ENCODE assay signal across 8 cellular contexts in the genomic region with DNA sequence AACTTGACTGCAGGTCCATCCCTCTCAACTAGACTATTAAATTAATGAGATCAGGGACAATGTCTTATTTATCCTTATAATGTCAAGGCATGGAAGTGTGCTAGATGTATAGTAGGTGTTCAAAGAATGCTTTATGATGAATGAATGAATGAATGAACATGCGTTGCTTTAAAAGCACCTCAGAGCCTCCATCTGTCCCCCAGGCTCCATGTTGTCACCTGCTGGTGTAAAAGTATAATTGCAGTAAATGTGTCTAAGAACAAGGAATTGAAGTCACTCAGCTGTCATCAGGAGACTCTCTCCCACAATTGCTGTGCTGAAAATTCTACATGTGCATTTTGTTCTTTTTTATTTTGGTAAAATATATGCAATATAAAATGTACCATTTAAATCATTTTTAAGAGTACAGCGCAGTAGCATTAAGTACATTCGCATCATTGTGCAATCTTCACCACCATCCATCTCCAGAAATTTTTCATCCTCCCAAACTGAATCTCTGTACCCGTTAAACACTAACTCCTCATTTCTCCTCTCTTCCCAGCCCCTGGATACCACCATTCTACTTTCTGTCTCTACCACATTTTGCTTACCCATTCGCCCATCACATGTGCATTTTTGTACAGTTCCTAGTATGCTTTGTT. TPM values are rescaled to one million over a fixed set of nuclear protein-coding genes. Genes with fewer than 3 reads are reported as not detected.
DNase-seq lines count a peak whose midpoint lies in the region; ATAC-seq, FAIRE-seq and TF ChIP-seq lines count a peak whose summit lies in the region.

No MANE protein-coding gene starts in this region.

- H2BK20ac ChIP-seq in H1 (ENCODE audit: low read length) = no peak overlapping the region

- H2BK5ac ChIP-seq in H1 (ENCODE audit: low read depth, low read length) = no peak overlapping the region

- CTCF ChIA-PET in H1 (lab: Charles Lee; ENCODE audit: partially characterized antibody) = interaction anchor here (0.6 to 6.6 kb wide), 24 partner anchors 9 to 786 kb away, joined by 3 to 57 read pairs (median 4); no protein-coding TSS in a partner anchor

- H3K4ac ChIP-seq in H1 (replicated peaks; ENCODE audit: insufficient read length, low read depth, low read length) = no peak overlapping the region

- TF ChIP-seq POLR2A in NB4 (IDR thresholded peaks at IDR 0.05; ENCODE audit: extremely low read depth, insufficient read length) (no peak), H1 (IDR thresholded peaks at IDR 0.05; ENCODE audit: control extremely low read depth in 1 of 2, low read depth in 2 of 2, low read length in 2 of 2) (no peak), tibial nerve (IDR thresholded peaks at IDR 0.05) (no peak)

- H2BK15ac ChIP-seq in H1 (ENCODE audit: low read length) = no peak overlapping the region; the same call in 1 of the 2 replicates

- TF ChIP-seq CTCF in NB4 (IDR thresholded peaks at IDR 0.05; ENCODE audit: low read depth, low read length) = peak; percentile 65
- peak in 2 of 3 experiments; percentile 59 to 67; a peak in 3 of 4 replicates for TF ChIP-seq CTCF in H1 (IDR thresholded peaks at IDR 0.05; ENCODE audit: control extremely low read depth in 1 of 3, insufficient read depth in 1 of 3, low read depth in 1 of 3, low read length in 3 of 3)
- TF ChIP-seq CTCF in tibial nerve (IDR thresholded peaks at IDR 0.05) = peak in 2 of 5 experiments; percentile 20 to 40

- no peaks in the 10 kb centered on the region for H3K36me3 Mint-ChIP-seq in T-helper 2 cell treated with Interferon-gamma antibody and Interleukin-4, amounts not matched to agents 5 μg/mL and 100 μg/mL, for 36 hours (ENCODE audit: low read depth)

- H3K27ac Mint-ChIP-seq in T-helper 2 cell treated with Interferon-gamma antibody and Interleukin-4, amounts not matched to agents 5 μg/mL and 100 μg/mL, for 36 hours = no peak overlapping the region

- no peak overlapping the region for H3K23ac ChIP-seq in H1 (ENCODE audit: insufficient read length)

- H3K27me3 Mint-ChIP-seq in T-helper 2 cell treated with Interferon-gamma antibody and Interleukin-4, amounts not matched to agents 5 μg/mL and 100 μg/mL, for 36 hours (ENCODE audit: low read depth) = peaks cover 45% of the 10 kb centered on the region

- H3K79me1 ChIP-seq in H1 (ENCODE audit: low read depth, low read length) = no peaks in the 10 kb centered on the region

- H4K20me1 ChIP-seq in H1 (replicated peaks in 1 of 2; ENCODE audit: control insufficient read depth in 1 of 2, insufficient read depth in 2 of 2, low read length in 2 of 2) = no peaks in the 10 kb centered on the region

- no peaks in the 10 kb centered on the region for H3K9me3 Mint-ChIP-seq in T-helper 2 cell treated with Interferon-gamma antibody and Interleukin-4, amounts not matched to agents 5 μg/mL and 100 μg/mL, for 36 hours

- H3K9me3 ChIP-seq in H1 (ENCODE audit: insufficient read depth in 2 of 2, low read depth in 1 of 2, low read length in 1 of 2) (no peaks in the 10 kb centered on the region), tibial nerve (no peaks in the 10 kb centered on the region)

- FAIRE-seq in H1 (lab: Jason Lieb, UNC) = peak; percentile 52

- H3K18ac ChIP-seq in H1 (ENCODE audit: extremely low read depth, low read length) = no peak overlapping the region

- H4K91ac ChIP-seq in H1 (replicated peaks; ENCODE audit: insufficient read length, low read length) = no peak overlapping the region

- H3K4me3 Mint-ChIP-seq in T-helper 2 cell treated with Interferon-gamma antibody and Interleukin-4, amounts not matched to agents 5 μg/mL and 100 μg/mL, for 36 hours = no peak overlapping the region

- no peak overlapping the region for H4K5ac ChIP-seq in H1 (ENCODE audit: insufficient read length, low read depth, low read length)

- TF ChIP-seq EP300 in H1 (IDR thresholded peaks at IDR 0.05; ENCODE audit: borderline replicate concordance in 1 of 2, low read depth in 2 of 2, low read length in 2 of 2) (no peak), tibial nerve (IDR thresholded peaks at IDR 0.05) (no peak)

- no peak overlapping the region for H3K14ac ChIP-seq in H1 (ENCODE audit: insufficient read length)

- no peak overlapping the region for H3K4me3 ChIP-seq in NB4 (ENCODE audit: low read depth, low read length)
- H3K4me3 ChIP-seq in H1 (ENCODE audit: extremely low read depth in 1 of 4, insufficient read depth in 2 of 4, low read depth in 3 of 4, low read length in 4 of 4) = no peak overlapping the region
- no peak overlapping the region for H3K4me3 ChIP-seq in tibial nerve

- H3K4me1 ChIP-seq in H1 (replicated peaks in 1 of 4; ENCODE audit: control insufficient read depth in 3 of 4, insufficient read depth in 4 of 4, low read length in 3 of 4) (peaks cover 2 to 7% (median 5%) of the 10 kb centered on the region in 4 experiments; a peak in 5 of 7 replicates), tibial nerve (no peaks in the 10 kb centered on the region)

- no peak overlapping the region for H4K8ac ChIP-seq in H1 (ENCODE audit: extremely low read depth, insufficient read depth, low read length)

- H2AK5ac ChIP-seq in H1 (ENCODE audit: low read depth, low read length) = no peak overlapping the region

- no peaks in the 10 kb centered on the region for H3K4me1 Mint-ChIP-seq in T-helper 2 cell treated with Interferon-gamma antibody and Interleukin-4, amounts not matched to agents 5 μg/mL and 100 μg/mL, for 36 hours (ENCODE audit: low read depth)

- peak; percentile 60 to 68 for TF ChIP-seq RAD21 in H1 (IDR thresholded peaks at IDR 0.05 in 1 of 2, conservative IDR thresholded peaks at IDR 0.05 in 1 of 2; ENCODE audit: low read depth in 2 of 2, low read length in 2 of 2)

- no peak overlapping the region for H3K9ac ChIP-seq in H1 (replicated peaks in 1 of 4; ENCODE audit: extremely low read depth in 1 of 4, low read depth in 3 of 4, low read length in 3 of 4)

- H2AFZ ChIP-seq in H1 (ENCODE audit: low read length) = no peak overlapping the region

- no peaks in the 10 kb centered on the region for H3K27me3 ChIP-seq in H1 (replicated peaks in 1 of 4; ENCODE audit: control insufficient read depth in 3 of 4, extremely low read depth in 1 of 4, insufficient read depth in 3 of 4, low read length in 3 of 4)
- no peaks in the 10 kb centered on the region for H3K27me3 ChIP-seq in tibial nerve

- H3K56ac ChIP-seq in H1 (replicated peaks; ENCODE audit: insufficient read length, low read depth, low read length) = no peak overlapping the region

- DNase-seq in NCI-H146 (lab: John Stamatoyannopoulos, UW) (peak; percentile 26), NCI-H146 treated with DMSO at 0.1 percent for 48 hours (lab: John Stamatoyannopoulos, UW; ENCODE audit: unreplicated experiment) (no peak), NB4 (ENCODE audit: low read depth) (peak; percentile 37), H1 (ENCODE audit: low read depth in 1 of 2, low spot score in 2 of 2) (no peak), putamen (ENCODE audit: low spot score) (peak; percentile 54), tibial nerve (ENCODE audit: low spot score in 2 of 2) (no peak)
- DNase-seq in T-helper 2 cell treated with Interferon-gamma antibody and Interleukin-4, amounts not matched to agents 5 μg/mL and 100 μg/mL, for 36 hours (ENCODE audit: low spot score) = no peak

- H3K4me2 ChIP-seq in H1 (ENCODE audit: insufficient read depth in 1 of 2, low read depth in 2 of 2, low read length in 2 of 2) = no peak overlapping the region

- no peak overlapping the region for H2BK12ac ChIP-seq in H1 (ENCODE audit: low read depth, low read length)

- no peaks in the 10 kb centered on the region for H3K79me2 ChIP-seq in H1 (ENCODE audit: control insufficient read depth in 1 of 2, insufficient read depth in 2 of 2, low read length in 2 of 2)

- H3K23me2 ChIP-seq in H1 (ENCODE audit: low read depth, low read length) = no peaks in the 10 kb centered on the region

- POLR2A ChIA-PET in H1 (lab: Charles Lee; ENCODE audit: partially characterized antibody) = no interaction called here

- H3K27ac ChIP-seq in H1 (ENCODE audit: low read depth, low read length) (no peak overlapping the region), tibial nerve (no peak overlapping the region)

- H3K36me3 ChIP-seq in H1 (ENCODE audit: control insufficient read depth in 2 of 4, insufficient read depth in 4 of 4, low read length in 3 of 4) (no peaks in the 10 kb centered on the region), tibial nerve (no peaks in the 10 kb centered on the region)

- ATAC-seq in GM18868 (IDR thresholded peaks at IDR 0.05; ENCODE audit: unreplicated experiment) = no peak

- H2BK120ac ChIP-seq in H1 (replicated peaks; ENCODE audit: low read depth, low read length) = no peak overlapping the region

- 78% methylated on average over 5 of the region's 5 CpGs; no CpG with 5 or more reads in 1 of the 2 experiments for WGBS in H1 (ENCODE audit: extremely low coverage in 1 of 2, insufficient coverage in 1 of 2, insufficient read length in 1 of 2, insufficient replicate concordance in 2 of 2, low coverage in 1 of 2, low lambda C conversion rate in 2 of 2, missing lambda C conversion rate in 1 of 2), 2 experiments
- 76 to 84% methylated on average over 5 of the region's 5 CpGs for WGBS in tibial nerve, 2 donors

TF ChIP-seq in H1, 55 proteins besides CTCF, POLR2A, EP300 and RAD21:
- TF ChIP-seq RBBP5 (IDR thresholded peaks at IDR 0.05; ENCODE audit: borderline replicate concordance, low read depth, low read length) (no peak), MAX (IDR thresholded peaks at IDR 0.05) (no peak), SUZ12 (IDR thresholded peaks at IDR 0.05; ENCODE audit: low read length) (no peak), CHD2 (IDR thresholded peaks at IDR 0.05; ENCODE audit: low read length) (no peak), SIRT6 (IDR thresholded peaks at IDR 0.05; ENCODE audit: low read length) (no peak), SRF (IDR thresholded peaks at IDR 0.05; ENCODE audit: low read depth, low read length) (no peak)
TF ChIP-seq in H1: peak in this region for 0.

RNA-seq across cellular contexts. Expression of gene GNAL, which starts 52.6 kb away (rescaled TPM):
- 18.2 and 18.3 TPM in 2 replicates for total RNA-seq in H1 (2021; fragmentation: NEBNext Ultra II Directional; extraction: Animal tissue kit (Norgen Biotek cat#: 25700))
- 13.2 and 13.5 TPM in 2 replicates for polyA plus RNA-seq in H1 (2011; rRNA removed)
- polyA plus RNA-seq in H1 (2011; cell fraction: cytosol; rRNA removed) = 10.1 TPM
- 18.1 TPM for polyA plus RNA-seq in H1 (2011; cell fraction: nucleus; rRNA removed)
- polyA plus RNA-seq in H1 (2012, experiment 1 of 2) = 13.4 to 17.5 TPM (median 15.0 TPM) in 4 replicates
- 4.5 TPM for polyA plus RNA-seq in H1 (2012, experiment 2 of 2)
- 11.1 TPM for polyA plus RNA-seq in H1 (2013, experiment 1 of 2)
- polyA plus RNA-seq in H1 (2013, experiment 2 of 2) = 10.5 TPM
- 17.7 and 43.0 TPM in 2 replicates for polyA minus RNA-seq in H1 (2011; rRNA and poly(A)+ RNA removed)
- polyA minus RNA-seq in H1 (2011; cell fraction: cytosol; rRNA and poly(A)+ RNA removed) = 16.5 TPM
- 24.4 TPM for polyA minus RNA-seq in H1 (2011; cell fraction: nucleus; rRNA and poly(A)+ RNA removed)
- 10 to 100 TPM; 11.3 to 17.3 (median 14.4) TPM for total RNA-seq in tibial nerve

Comparison
In these comparisons a context has a peak if more than half of its experiments do, and no peak if none do; other contexts are left out.
1. DNase-seq: peak in NCI-H146 (single experiment), NB4 (single experiment) and putamen (single experiment); none in NCI-H146 treated with DMSO at 0.1 percent for 48 hours (single experiment), H1 (0 of 2), T-helper 2 cell treated with Interferon-gamma antibody and Interleukin-4, amounts not matched to agents 5 μg/mL and 100 μg/mL, for 36 hours (single experiment) and tibial nerve (0 of 2).